26 cellular contexts compared by ENCODE assay signal in the genomic region with DNA sequence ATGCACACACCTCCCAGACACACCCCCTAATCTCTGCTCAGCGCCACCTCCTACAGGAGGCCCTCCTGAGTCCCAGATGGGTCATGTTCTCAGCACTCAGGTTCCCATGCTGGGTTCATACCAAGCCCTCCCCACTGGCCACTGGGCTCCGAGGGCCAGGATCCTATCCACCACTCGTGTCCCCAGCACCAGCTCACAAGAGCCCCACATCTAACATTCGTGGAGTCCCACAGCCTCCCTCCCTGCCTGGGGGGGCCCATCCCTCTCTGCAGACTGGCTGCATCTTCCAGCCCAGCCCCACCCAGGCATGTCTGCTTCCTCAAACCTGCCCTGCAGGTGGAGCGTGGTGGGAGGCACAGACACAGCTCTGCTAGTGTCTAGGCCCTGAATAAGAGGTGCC.
"Had no signal": no experiment of that assay in that cellular context is flagged by ENCODE, and none has a peak within 500 bp of the region (broad histone marks: within the 10 kb centered on the region; RNA-seq: fewer than 3 reads in every experiment).

No MANE protein-coding gene starts in this region.

- H3K4me3 Mint-ChIP-seq: activated CD4-positive, alpha-beta memory T cell treated with anti-CD3 and anti-CD28 coated beads for 36 hours; activated naive CD4-positive, alpha-beta T cell treated with anti-CD3 and anti-CD28 coated beads for 36 hours; activated naive CD8-positive, alpha-beta T cell; activated T-helper 17 cell treated with anti-CD3 and anti-CD28 coated beads, Interleukin-2, amount 50 U/mL, for 72 hours; T-helper 17 cell; WTC11 had no signal

- H3K36me3 ChIP-seq: brain microvascular endothelial cell, cardiac muscle cell, MG63 had no signal

- H3K9me3 ChIP-seq: MG63 had no signal

- H3K36me3 Mint-ChIP-seq: activated CD4-positive, alpha-beta memory T cell treated with anti-CD3 and anti-CD28 coated beads for 36 hours; activated naive CD8-positive, alpha-beta T cell had no signal

- H3K27me3 ChIP-seq: brain microvascular endothelial cell, cardiac muscle cell, MG63 had no signal

- H3K27me3 Mint-ChIP-seq: activated CD4-positive, alpha-beta memory T cell treated with anti-CD3 and anti-CD28 coated beads for 36 hours; activated naive CD8-positive, alpha-beta T cell; activated T-helper 17 cell treated with anti-CD3 and anti-CD28 coated beads, Interleukin-2, amount 50 U/mL, for 72 hours; T-helper 17 cell had no signal

- FAIRE-seq: RCC 7860 had no signal

- H3K4me1 Mint-ChIP-seq: WTC11 had no signal

- H3K27ac ChIP-seq: brain microvascular endothelial cell, cardiac muscle cell had no signal

- DNase-seq: activated CD4-positive, alpha-beta memory T cell treated with anti-CD3 and anti-CD28 coated beads for 36 hours; activated CD4-positive, alpha-beta T cell treated with anti-CD3 and anti-CD28 coated beads for 48 hours; activated CD4-positive, CD25-positive, alpha-beta regulatory T cell treated with anti-CD3 and anti-CD28 coated beads, Interleukin-2, amount 50 U/mL, for 72 hours; activated CD8-positive, alpha-beta memory T cell treated with anti-CD3 and anti-CD28 coated beads for 24 hours; activated gamma-delta T cell; activated naive CD4-positive, alpha-beta T cell treated with anti-CD3 and anti-CD28 coated beads for 36 hours; activated T-cell treated with anti-CD3 and anti-CD28 coated beads, Interleukin-2, amount 50 U/mL, for 48 hours; amygdala; brain microvascular endothelial cell; MG63; NCI-H1092 treated with DMSO at 0.1 percent for 48 hours; NCI-H1417 treated with DMSO at 0.1 percent for 48 hours; NCI-H1694 treated with DMSO at 0.1 percent for 48 hours; NCI-H2029 treated with DMSO at 0.1 percent for 48 hours; NCI-H345; NCI-H510A; NCI-H69; NK-92 treated with Interleukin-12 subunit alpha and Interleukin-12 subunit beta, amount 100 ng/mL, for 24 hours; SHP77 treated with DMSO at 0.1 percent for 48 hours; T-helper 17 cell; T-helper 9 cell had no signal

- ATAC-seq: activated T-helper 17 cell treated with anti-CD3 and anti-CD28 coated beads, Interleukin-2, amount 50 U/mL, for 72 hours; T-helper 17 cell; WTC11 had no signal

- H3K27ac Mint-ChIP-seq: activated CD4-positive, alpha-beta memory T cell treated with anti-CD3 and anti-CD28 coated beads for 36 hours; activated naive CD4-positive, alpha-beta T cell treated with anti-CD3 and anti-CD28 coated beads for 36 hours; activated naive CD8-positive, alpha-beta T cell; activated T-helper 17 cell treated with anti-CD3 and anti-CD28 coated beads, Interleukin-2, amount 50 U/mL, for 72 hours; T-helper 17 cell; WTC11 had no signal

- H3K4me3 ChIP-seq: cardiac muscle cell, MG63 had no signal
